9 cellular contexts compared by ENCODE assay signal in the genomic region with DNA sequence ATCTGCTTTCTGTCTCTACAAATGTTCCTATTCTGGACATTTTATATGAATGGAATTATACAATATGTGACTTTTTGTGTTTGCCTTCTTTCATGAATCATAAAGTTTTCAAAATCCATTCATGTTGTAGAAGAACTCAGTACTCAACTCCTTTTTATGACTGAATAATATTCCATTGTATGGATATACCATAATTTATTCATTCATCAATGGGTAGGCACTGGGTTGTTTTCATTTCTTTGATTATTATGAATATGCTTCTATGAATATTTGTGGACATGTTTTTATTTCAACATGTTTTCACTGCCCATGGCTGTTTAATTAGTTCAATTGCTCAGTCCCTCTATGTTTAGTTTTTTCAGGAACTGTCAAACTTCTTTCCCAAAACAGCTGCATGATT.
"Had no signal": no experiment of that assay in that cellular context is flagged by ENCODE, and none has a peak within 500 bp of the region (broad histone marks: within the 10 kb centered on the region; RNA-seq: fewer than 3 reads in every experiment).

No MANE protein-coding gene starts in this region.

- H3K4me3 Mint-ChIP-seq: GM23338, H9, HFFc6 had no signal

- H3K4me1 ChIP-seq: HAP-1 had no signal

- H3K27ac ChIP-seq: GM23248 had no signal

- H3K4me1 Mint-ChIP-seq: GM23338, H9 had no signal

- ATAC-seq: GM23338, HCT116 had no signal

- H3K4me3 ChIP-seq: GM23248, GM23338, HAP-1 had no signal

- H3K4me2 ChIP-seq: GM23338 had no signal

- H3K9ac ChIP-seq: GM23248 had no signal

- H3K36me3 ChIP-seq: HAP-1 had no signal

- H3K9me3 ChIP-seq: HAP-1 had no signal

- H3K27ac Mint-ChIP-seq: GM23338, H9, HFFc6 had no signal

- DNase-seq: GM23248, GOT3, H7, H9, HCEC 1CT, HFFc6 had no signal

- H2AFZ ChIP-seq: GM23248, GM23338 had no signal
